16 cellular contexts compared by ENCODE assay signal in genomic region chr20:20199338-20200160, GRCh38.
DNase-seq lines count a peak whose midpoint lies in the region; TF ChIP-seq lines count a peak whose summit lies in the region.
"Had no signal": no experiment of that assay in that cellular context is flagged by ENCODE, and none has a peak within 500 bp of the region (broad histone marks: within the 10 kb centered on the region; RNA-seq: fewer than 3 reads in every experiment).

No MANE protein-coding gene starts in this region.

- H3K4me3 Mint-ChIP-seq in activated CD4-positive, alpha-beta T cell treated with anti-CD3 and anti-CD28 coated beads, Interleukin-2, amount 10 ng/mL, durations not matched to agents 24 days and 14 days, result no peak overlapping the region
- H3K4me3 Mint-ChIP-seq: nephron progenitor cell had no signal

- DNase-seq in BE2C (peak; percentile 64), NCI-H1092 treated with DMSO at 0.1 percent for 48 hours (lab: John Stamatoyannopoulos, UW) (peak; percentile 74), NCI-H748 (lab: John Stamatoyannopoulos, UW; ENCODE audit: unreplicated experiment) (peak; percentile 81), dorsolateral prefrontal cortex (peak in 1 of 10 donors; percentile 93), activated gamma-delta T cell treated with Interleukin-2 at 50 U/mL for 16 hours (no peak), breast epithelium (ENCODE audit: low spot score in 2 of 2) (no peak), NOMO-1 treated with dmso at 0.1 percent for 144 hours (lab: John Stamatoyannopoulos, UW; ENCODE audit: unreplicated experiment) (no peak)
- DNase-seq in activated CD4-positive, alpha-beta T cell treated with anti-CD3 and anti-CD28 coated beads, Interleukin-2, amount 10 ng/mL, durations not matched to agents 24 days and 14 days, result no peak
- DNase-seq: activated CD4-positive, alpha-beta T cell treated with anti-CD3 and anti-CD28 coated beads, Interleukin-2, amount 50 U/mL, for 1 hour; activated T-cell treated with anti-CD3 and anti-CD28 coated beads, Interleukin-2, amount 50 U/mL, for 1 hour; GF-D8; NCI-H1436; nephron progenitor cell; uterus had no signal

- intact Hi-C loops in dorsolateral prefrontal cortex (cut with DNase I), result no loop called here
- intact Hi-C loops in breast epithelium (cut with DNase I; ENCODE audit: low total_unique reads), result no loop called here
- intact Hi-C loops in activated CD4-positive, alpha-beta T cell treated with anti-CD3 and anti-CD28 coated beads, Interleukin-2, amount 10 ng/mL, durations not matched to agents 24 days and 14 days (cut with micrococcal nuclease), result no loop called here

- H3K27ac ChIP-seq in dorsolateral prefrontal cortex, result peak overlapping the region in 1 of 59 donors; percentile 14
- no peak overlapping the region for H3K27ac ChIP-seq in breast epithelium
- H3K27ac ChIP-seq: epithelial cell of prostate, SJSA1, uterus had no signal

- H3K4me3 ChIP-seq in BE2C (ENCODE audit: low read depth, low read length), result peak overlapping the region; percentile 46
- peak overlapping the region in 31 of 59 donors; percentile 2 to 52 (median 28) for H3K4me3 ChIP-seq in dorsolateral prefrontal cortex
- H3K4me3 ChIP-seq in breast epithelium, result no peak overlapping the region
- H3K4me3 ChIP-seq: SJSA1, uterus had no signal

- no peaks in the 10 kb centered on the region for H3K4me1 Mint-ChIP-seq in activated CD4-positive, alpha-beta T cell treated with anti-CD3 and anti-CD28 coated beads, Interleukin-2, amount 10 ng/mL, durations not matched to agents 24 days and 14 days

- H3K27me3 ChIP-seq in BE2C (peaks cover 7% of the 10 kb centered on the region; the same call in 1 of the 2 replicates), dorsolateral prefrontal cortex (no peaks in the 10 kb centered on the region), breast epithelium (no peaks in the 10 kb centered on the region)
- H3K27me3 ChIP-seq: uterus had no signal

- no peaks in the 10 kb centered on the region for H3K36me3 Mint-ChIP-seq in activated CD4-positive, alpha-beta T cell treated with anti-CD3 and anti-CD28 coated beads, Interleukin-2, amount 10 ng/mL, durations not matched to agents 24 days and 14 days (ENCODE audit: low read depth)

- peaks cover 9% of the 10 kb centered on the region for H3K4me1 ChIP-seq in BE2C
- no peaks in the 10 kb centered on the region for H3K4me1 ChIP-seq in breast epithelium
- H3K4me1 ChIP-seq: SJSA1, uterus had no signal

- peaks cover 2% of the 10 kb centered on the region for H3K27me3 Mint-ChIP-seq in activated CD4-positive, alpha-beta T cell treated with anti-CD3 and anti-CD28 coated beads, Interleukin-2, amount 10 ng/mL, durations not matched to agents 24 days and 14 days

- no peaks in the 10 kb centered on the region for H3K9me3 Mint-ChIP-seq in activated CD4-positive, alpha-beta T cell treated with anti-CD3 and anti-CD28 coated beads, Interleukin-2, amount 10 ng/mL, durations not matched to agents 24 days and 14 days
- H3K9me3 Mint-ChIP-seq: nephron progenitor cell had no signal

- no peak for TF ChIP-seq CTCF in BE2C (IDR thresholded peaks at IDR 0.05; ENCODE audit: low read depth, low read length)
- no peak for TF ChIP-seq CTCF in dorsolateral prefrontal cortex (IDR thresholded peaks at IDR 0.05 in 54 of 56, conservative IDR thresholded peaks at IDR 0.05 in 2 of 56; ENCODE audit: low read depth in 1 of 56, partially characterized antibody in 56 of 56)
- no peak for TF ChIP-seq CTCF in breast epithelium (IDR thresholded peaks at IDR 0.05)

- no peaks in the 10 kb centered on the region for H3K9me3 ChIP-seq in BE2C
- no peaks in the 10 kb centered on the region for H3K9me3 ChIP-seq in breast epithelium
- H3K9me3 ChIP-seq: SJSA1, uterus had no signal

- H3K36me3 ChIP-seq in BE2C, result no peaks in the 10 kb centered on the region
- H3K36me3 ChIP-seq in breast epithelium, result no peaks in the 10 kb centered on the region
- H3K36me3 ChIP-seq: SJSA1, uterus had no signal

- TF ChIP-seq POLR2A in breast epithelium (IDR thresholded peaks at IDR 0.05), result no peak

- H3K27ac Mint-ChIP-seq in activated CD4-positive, alpha-beta T cell treated with anti-CD3 and anti-CD28 coated beads, Interleukin-2, amount 10 ng/mL, durations not matched to agents 24 days and 14 days, result no peak overlapping the region
- H3K27ac Mint-ChIP-seq: nephron progenitor cell had no signal

Comparison
In these comparisons a context has a peak if more than half of its experiments do, and no peak if none do; other contexts are left out.
1. DNase-seq: peak in BE2C (single experiment), NCI-H1092 treated with DMSO at 0.1 percent for 48 hours (single experiment) and NCI-H748 (single experiment); none in activated gamma-delta T cell treated with Interleukin-2 at 50 U/mL for 16 hours (single experiment), breast epithelium (0 of 2), activated CD4-positive, alpha-beta T cell treated with anti-CD3 and anti-CD28 coated beads, Interleukin-2, amount 10 ng/mL, durations not matched to agents 24 days and 14 days (single experiment) and NOMO-1 treated with dmso at 0.1 percent for 144 hours (single experiment).
2. H3K4me3 ChIP-seq: peak in BE2C (single experiment) and dorsolateral prefrontal cortex (31 of 59); none in breast epithelium (0 of 3).